Comparison of ENCODE assay signal across 18 cellular contexts in the genomic region with DNA sequence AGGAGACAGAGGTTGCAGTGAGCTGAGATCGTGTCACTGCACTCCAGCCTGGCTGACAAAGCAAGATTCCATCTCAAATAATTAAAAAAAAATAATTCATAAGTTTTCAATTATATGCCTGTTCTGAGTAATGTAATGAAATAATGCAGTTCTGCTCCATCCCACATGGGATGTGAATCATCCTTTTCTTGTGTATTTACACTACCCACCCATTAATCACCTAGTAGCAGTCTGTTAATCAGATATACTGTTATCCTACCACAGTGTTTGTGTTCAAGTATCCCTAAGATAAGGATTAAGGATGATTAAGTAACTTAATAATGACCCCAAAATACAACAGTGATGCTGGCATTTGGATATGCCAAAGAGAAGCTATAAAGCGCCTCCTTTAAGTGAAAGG. TPM values are rescaled to one million over a fixed set of nuclear protein-coding genes. Genes with fewer than 3 reads are reported as not detected.
DNase-seq lines count a peak whose midpoint lies in the region; FAIRE-seq and TF ChIP-seq lines count a peak whose summit lies in the region.
"Had no signal": no experiment of that assay in that cellular context is flagged by ENCODE, and none has a peak within 500 bp of the region (broad histone marks: within the 10 kb centered on the region; RNA-seq: fewer than 3 reads in every experiment).

No MANE protein-coding gene starts in this region.

- H3K4me3 ChIP-seq in adipocyte (ENCODE audit: low read length) (no peak overlapping the region), fibroblast of pulmonary artery (replicated peaks; ENCODE audit: low read depth, low read length) (no peak overlapping the region), OCI-LY7 (ENCODE audit: low read depth, low read length, poor library complexity, severe bottlenecking) (no peak overlapping the region)
- H3K4me3 ChIP-seq: tibial artery had no signal

- BruUV-seq in OCI-LY7 (replicated peaks; lab: Mats Ljungman, UMichigan): no TSS peak

- TF ChIP-seq CTCF in fibroblast of pulmonary artery (IDR thresholded peaks at IDR 0.05; ENCODE audit: low read length, missing control alignments) (no peak), OCI-LY7 (conservative IDR thresholded peaks at IDR 0.05; ENCODE audit: low read length) (no peak)

- H2AFZ ChIP-seq in OCI-LY7 (ENCODE audit: low read length): no peak overlapping the region

- no peaks in the 10 kb centered on the region for H3K27me3 ChIP-seq in adipocyte (replicated peaks; ENCODE audit: control insufficient read depth, insufficient read depth, low read length)
- H3K27me3 ChIP-seq: tibial artery had no signal

- no peak overlapping the region for H3K27ac ChIP-seq in OCI-LY7 (ENCODE audit: low read depth, low read length, poor library complexity, severe bottlenecking)
- H3K27ac ChIP-seq: KMS-11, tibial artery had no signal

- H3K9ac ChIP-seq in adipocyte (ENCODE audit: low read length): no peak overlapping the region
- H3K9ac ChIP-seq: KMS-11 had no signal

- peaks cover 57% of the 10 kb centered on the region for H3K36me3 ChIP-seq in adipocyte (ENCODE audit: control insufficient read depth, insufficient read depth, low read length, severe bottlenecking)
- H3K36me3 ChIP-seq in OCI-LY7 (ENCODE audit: insufficient read depth, low read length): peaks cover 24% of the 10 kb centered on the region; the same call in 1 of the 2 replicates

- no peaks in the 10 kb centered on the region for H3K4me1 ChIP-seq in adipocyte (ENCODE audit: control insufficient read depth, insufficient read depth, low read length)
- H3K4me1 ChIP-seq in OCI-LY7 (ENCODE audit: insufficient read depth, low read length, poor library complexity, severe bottlenecking): no peaks in the 10 kb centered on the region

- peak; percentile 65 for DNase-seq in A172 (ENCODE audit: low spot score)
- DNase-seq in HCEC 1CT: peak; percentile 86
- peak; percentile 25 for DNase-seq in adipocyte (ENCODE audit: low read depth)
- peak; percentile 30 for DNase-seq in fibroblast of pulmonary artery (ENCODE audit: low read depth)
- DNase-seq in urothelium cell line (ENCODE audit: low spot score): no peak
- DNase-seq in OCI-LY7 (ENCODE audit: low spot score): no peak
- DNase-seq in activated CD4-positive, alpha-beta T cell treated with anti-CD3 and anti-CD28 coated beads for 4 hours: no peak
- no peak for DNase-seq in C1 segment of cervical spinal cord (lab: John Stamatoyannopoulos, UW)
- DNase-seq: 8988T; activated CD4-positive, alpha-beta T cell treated with anti-CD3 and anti-CD28 coated beads for 36 hours; activated naive CD4-positive, alpha-beta T cell treated with anti-CD3 and anti-CD28 coated beads, Interleukin-2, amount 50 U/mL, for 16 hours; head of caudate nucleus; NCI-H1417; Right ventricle myocardium superior; stimulated activated CD4-positive, alpha-beta T cell treated with anti-CD3 and anti-CD28 coated beads, Interleukin-4, amount 100 ng/mL, for 4 hours; tibial artery had no signal

- no peak overlapping the region for H3K4me2 ChIP-seq in OCI-LY7 (ENCODE audit: low read length)
- H3K4me2 ChIP-seq: KMS-11 had no signal

- FAIRE-seq in urothelium cell line (lab: Jason Lieb, UNC): no peak
- FAIRE-seq: keratinocyte had no signal

- H4K20me1 ChIP-seq in OCI-LY7 (ENCODE audit: insufficient read depth, low read length): no peaks in the 10 kb centered on the region

- H3K9me2 ChIP-seq in OCI-LY7 (ENCODE audit: insufficient read depth, low read length): no peaks in the 10 kb centered on the region

- H3K9me3 ChIP-seq in adipocyte (ENCODE audit: control insufficient read depth, low read length) (no peaks in the 10 kb centered on the region), OCI-LY7 (ENCODE audit: low read length) (no peaks in the 10 kb centered on the region)
- H3K9me3 ChIP-seq: tibial artery had no signal

- intact Hi-C loops in OCI-LY7 (cut with micrococcal nuclease; ENCODE audit: unreplicated experiment): loop anchor here (5.0 kb wide), 1 partner anchor 80 kb away; no protein-coding TSS in a partner anchor

- no peaks in the 10 kb centered on the region for H3K79me2 ChIP-seq in OCI-LY7 (ENCODE audit: insufficient read depth, low read depth, low read length)

- POLR2A ChIA-PET in OCI-LY7 (lab: Charles Lee): interaction anchor here (1.8 kb wide), 1 partner anchor 13 kb away, joined by 9 read pairs; no protein-coding TSS in a partner anchor

- CTCF ChIA-PET in OCI-LY7 (lab: Charles Lee; ENCODE audit: unreplicated experiment): no interaction called here

RNA-seq across cellular contexts. Expression of a gene that starts 38.8 kb away (rescaled TPM):
- total RNA-seq in A172 (2014; rRNA removed; shearing (Covaris generic)): 15.1 and 18.2 TPM in 2 replicates
- total RNA-seq in OCI-LY7 (2014; rRNA removed; shearing (Covaris generic)): 8.7 and 10.3 TPM in 2 replicates
- 27.6 and 35.7 TPM in 2 replicates for total RNA-seq in OCI-LY7 (2022)

RNA-seq across cellular contexts. Expression of a gene that starts 38.9 kb away (rescaled TPM):
- 17.7 and 26.6 TPM in 2 replicates for total RNA-seq in A172 (2014; rRNA removed; shearing (Covaris generic))
- 10.1 and 10.4 TPM in 2 replicates for total RNA-seq in OCI-LY7 (2014; rRNA removed; shearing (Covaris generic))
- 14.8 and 15.6 TPM in 2 replicates for total RNA-seq in OCI-LY7 (2022)

RNA-seq across cellular contexts. Expression of a gene that starts 50.4 kb away (rescaled TPM):
- total RNA-seq in A172 (2014; rRNA removed; shearing (Covaris generic)): 61.1 and 91.3 TPM in 2 replicates
- 9.2 and 9.8 TPM in 2 replicates for total RNA-seq in OCI-LY7 (2014; rRNA removed; shearing (Covaris generic))
- total RNA-seq in OCI-LY7 (2022): 26.0 and 32.6 TPM in 2 replicates

RNA-seq across cellular contexts. Expression of a gene that starts 50.5 kb away (rescaled TPM):
- total RNA-seq in A172 (2014; rRNA removed; shearing (Covaris generic)): 1.0 and 10.1 TPM in 2 replicates
- total RNA-seq in OCI-LY7 (2014; rRNA removed; shearing (Covaris generic)): 0.51 and 1.3 TPM in 2 replicates
- 2.1 and 3.1 TPM in 2 replicates for total RNA-seq in OCI-LY7 (2022)

Comparison
In these comparisons a context has a peak if more than half of its experiments do, and no peak if none do; other contexts are left out.
1. DNase-seq: peak in A172 (single experiment), HCEC 1CT (single experiment), adipocyte (single experiment) and fibroblast of pulmonary artery (single experiment); none in urothelium cell line (single experiment), OCI-LY7 (single experiment), activated CD4-positive, alpha-beta T cell treated with anti-CD3 and anti-CD28 coated beads for 4 hours (0 of 2) and C1 segment of cervical spinal cord (0 of 14).